In the genomic region with DNA sequence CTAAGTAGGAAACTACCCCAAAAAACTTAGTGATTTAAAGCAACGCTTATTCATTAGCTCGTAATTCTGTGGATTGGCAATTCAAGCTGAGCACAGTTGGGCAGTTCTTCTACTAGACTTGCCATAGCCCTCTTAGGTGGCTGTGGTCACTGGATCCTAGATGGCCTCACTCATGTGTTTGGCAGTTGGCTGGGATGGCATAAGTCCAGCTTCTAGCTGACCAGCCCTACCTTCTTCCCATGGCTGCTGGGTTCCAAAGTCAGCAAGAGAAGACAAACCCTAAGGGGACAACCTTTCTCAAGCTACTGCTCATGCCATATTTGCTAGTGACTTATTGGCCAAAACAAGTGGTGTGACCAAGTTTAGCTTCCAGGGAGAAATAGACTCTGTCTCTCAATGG, we compare ENCODE assay signal across 29 cellular contexts.
DNase-seq lines count a peak whose midpoint lies in the region; TF ChIP-seq lines count a peak whose summit lies in the region.
"Had no signal": no experiment of that assay in that cellular context is flagged by ENCODE, and none has a peak within 500 bp of the region (broad histone marks: within the 10 kb centered on the region; RNA-seq: fewer than 3 reads in every experiment).

No MANE protein-coding gene starts in this region.

- POLR2A ChIA-PET in MCF 10A (lab: Yijun Ruan, JAX), result interaction anchor here (0.6 to 0.9 kb wide), 2 partner anchors 18 to 181 kb away, joined by 3 read pairs; no protein-coding TSS in a partner anchor

- H3K27ac ChIP-seq in breast epithelium (peak overlapping the region in 1 of 2 donors; percentile 67), esophagus muscularis mucosa (replicated peaks in 1 of 4) (no peak overlapping the region), mesenchymal stem cell (ENCODE audit: low read length, poor library complexity, severe bottlenecking) (no peak overlapping the region), transverse colon (peak overlapping the region in 3 of 4 donors; percentile 29 to 47 (median 45))
- H3K27ac ChIP-seq: VCaP had no signal

- no peak overlapping the region for H3K23ac ChIP-seq in mesenchymal stem cell (ENCODE audit: low read length in 2 of 2)

- H3K4me3 ChIP-seq in breast epithelium (no peak overlapping the region), esophagus muscularis mucosa (no peak overlapping the region), mesenchymal stem cell (ENCODE audit: insufficient read depth in 1 of 2, low read depth in 1 of 2, low read length in 2 of 2) (no peak overlapping the region), transverse colon (no peak overlapping the region)

- no peak overlapping the region for H3K27ac Mint-ChIP-seq in MCF 10A (ENCODE audit: low read depth, unreplicated experiment)
- H3K27ac Mint-ChIP-seq in T-helper 2 cell treated with Interferon-gamma antibody and Interleukin-4, amounts not matched to agents 5 μg/mL and 100 μg/mL, for 36 hours, result no peak overlapping the region
- H3K27ac Mint-ChIP-seq: activated CD4-positive, alpha-beta T cell treated with anti-CD3 and anti-CD28 coated beads for 36 hours; activated T-helper 2 cell treated with anti-CD3 and anti-CD28 coated beads, Interferon-gamma antibody, Interleukin-2, Interleukin-4, amounts not matched to agents 10 μg/mL and 5 μg/mL and 100 μg/mL, durations not matched to agents 14 hours and 24 hours and 36 hours; CD4-positive, CD25-positive, alpha-beta regulatory T cell; stimulated activated memory B cell treated with anti-CD40 and anti-IgM and Interleukin-4, amounts not matched to agents 10 μg/mL and 1 μg/mL and 100 μg/mL, for 72 hours had no signal

- TF ChIP-seq CTCF in MCF 10A (IDR thresholded peaks at IDR 0.05; ENCODE audit: unreplicated experiment) (no peak), breast epithelium (IDR thresholded peaks at IDR 0.05) (no peak), esophagus muscularis mucosa (IDR thresholded peaks at IDR 0.05) (no peak), transverse colon (IDR thresholded peaks at IDR 0.05) (no peak)

- 97% methylated on average over 2 of the region's 2 CpGs for WGBS in esophagus muscularis mucosa
- 97% methylated on average over 2 of the region's 2 CpGs for WGBS in mesenchymal stem cell
- WGBS in transverse colon (ENCODE audit: low coverage in 1 of 2), 2 donors, result 87% methylated on average over 2 of the region's 2 CpGs; no CpG with 5 or more reads in 1 of the 2 donors

- TF ChIP-seq EP300 in esophagus muscularis mucosa (IDR thresholded peaks at IDR 0.05) (no peak), transverse colon (IDR thresholded peaks at IDR 0.05; ENCODE audit: low read depth) (no peak)

- H2BK5ac ChIP-seq in mesenchymal stem cell (ENCODE audit: low read depth, low read length, poor library complexity, severe bottlenecking), result no peak overlapping the region

- peak overlapping the region; percentile 25 to 89 for H3K18ac ChIP-seq in mesenchymal stem cell (ENCODE audit: low read depth in 1 of 2, low read length in 2 of 2)

- no peaks in the 10 kb centered on the region for H3K79me1 ChIP-seq in mesenchymal stem cell (replicated peaks; ENCODE audit: low read length, poor library complexity, severe bottlenecking)

- peak overlapping the region; percentile 8 for H4K91ac ChIP-seq in mesenchymal stem cell (ENCODE audit: low read length)

- DNase-seq in MCF 10A (ENCODE audit: unreplicated experiment) (peak; percentile 28), breast epithelium (ENCODE audit: low spot score in 2 of 2) (no peak), esophagus muscularis mucosa (ENCODE audit: extremely low spot score) (peak; percentile 80), mesenchymal stem cell (no peak), transverse colon (no peak), G401 (ENCODE audit: low spot score) (no peak), KG1 (lab: John Stamatoyannopoulos, UW) (no peak)
- DNase-seq in T-helper 2 cell treated with Interferon-gamma antibody and Interleukin-4, amounts not matched to agents 5 μg/mL and 100 μg/mL, for 36 hours (ENCODE audit: low spot score), result no peak
- DNase-seq: activated CD4-positive, alpha-beta T cell treated with anti-CD3 and anti-CD28 coated beads for 36 hours; activated CD8-positive, alpha-beta memory T cell treated with anti-CD3 and anti-CD28 coated beads for 24 hours; activated naive CD4-positive, alpha-beta T cell treated with anti-CD3 and anti-CD28 coated beads, Interleukin-2, amount 50 U/mL, for 16 hours; activated T-cell treated with anti-CD3 and anti-CD28 coated beads for 4 hours; AML-193; amniotic stem cell; brain microvascular endothelial cell; CD4-positive, CD25-positive, alpha-beta regulatory T cell; effector CD4-positive, alpha-beta T cell; KBM-7; MM.1S; NCI-H2029 treated with DMSO at 0.1 percent for 48 hours; NCI-H524 treated with DMSO at 0.1 percent for 48 hours; PC-3; posterior cingulate gyrus; SHP77 treated with DMSO at 0.1 percent for 48 hours; substantia nigra; T-helper 9 cell had no signal

- no TSS peak for BruUV-seq in MCF 10A (replicated peaks; lab: Mats Ljungman, UMichigan)

- no peaks in the 10 kb centered on the region for H3K36me3 Mint-ChIP-seq in MCF 10A (ENCODE audit: insufficient read depth, unreplicated experiment)
- H3K36me3 Mint-ChIP-seq in T-helper 2 cell treated with Interferon-gamma antibody and Interleukin-4, amounts not matched to agents 5 μg/mL and 100 μg/mL, for 36 hours (ENCODE audit: low read depth), result no peaks in the 10 kb centered on the region
- H3K36me3 Mint-ChIP-seq: CD4-positive, CD25-positive, alpha-beta regulatory T cell; stimulated activated memory B cell treated with anti-CD40 and anti-IgM and Interleukin-4, amounts not matched to agents 10 μg/mL and 1 μg/mL and 100 μg/mL, for 72 hours had no signal

- intact Hi-C loops in MCF 10A (cut with micrococcal nuclease) (no loop called here), breast epithelium (cut with DNase I; ENCODE audit: low total_unique reads) (no loop called here), esophagus muscularis mucosa (cut with DNase I) (no loop called here), transverse colon (cut with DNase I; ENCODE audit: low total_unique reads) (no loop called here)

- no peak overlapping the region for H3K9ac ChIP-seq in mesenchymal stem cell (ENCODE audit: low read length)

- CTCF ChIA-PET in MCF 10A (lab: Yijun Ruan, JAX), result interaction anchor here (0.9 to 1.4 kb wide), 4 partner anchors 111 to 295 kb away, joined by 3 to 5 read pairs (median 4); no protein-coding TSS in a partner anchor

- H3K4me1 ChIP-seq in breast epithelium, result no peaks in the 10 kb centered on the region
- H3K4me1 ChIP-seq in esophagus muscularis mucosa, result peaks cover 0 to 3% (median 0%) of the 10 kb centered on the region in 4 donors
- peaks cover 14% of the 10 kb centered on the region for H3K4me1 ChIP-seq in mesenchymal stem cell (ENCODE audit: control insufficient read depth, insufficient read depth, low read depth, low read length)
- H3K4me1 ChIP-seq in transverse colon, result peaks cover 0 to 6% (median 0%) of the 10 kb centered on the region in 4 donors

- H3K27me3 ChIP-seq in breast epithelium (no peaks in the 10 kb centered on the region), esophagus muscularis mucosa (no peaks in the 10 kb centered on the region), mesenchymal stem cell (ENCODE audit: control insufficient read depth in 1 of 2, insufficient read depth in 1 of 2, low read length in 2 of 2) (no peaks in the 10 kb centered on the region), transverse colon (no peaks in the 10 kb centered on the region)
- H3K27me3 ChIP-seq: brain microvascular endothelial cell had no signal

- peak overlapping the region; percentile 87 to 100 for H2BK12ac ChIP-seq in mesenchymal stem cell (ENCODE audit: low read length in 2 of 2)

- peaks cover 40% of the 10 kb centered on the region for H3K4me1 Mint-ChIP-seq in MCF 10A (ENCODE audit: insufficient read depth, unreplicated experiment)
- H3K4me1 Mint-ChIP-seq in T-helper 2 cell treated with Interferon-gamma antibody and Interleukin-4, amounts not matched to agents 5 μg/mL and 100 μg/mL, for 36 hours (ENCODE audit: low read depth), result no peaks in the 10 kb centered on the region
- H3K4me1 Mint-ChIP-seq: activated CD4-positive, alpha-beta T cell treated with anti-CD3 and anti-CD28 coated beads for 36 hours; CD4-positive, CD25-positive, alpha-beta regulatory T cell; stimulated activated memory B cell treated with anti-CD40 and anti-IgM and Interleukin-4, amounts not matched to agents 10 μg/mL and 1 μg/mL and 100 μg/mL, for 72 hours had no signal

- TF ChIP-seq POLR2A in breast epithelium (IDR thresholded peaks at IDR 0.05), result no peak
- no peak for TF ChIP-seq POLR2A in esophagus muscularis mucosa (IDR thresholded peaks at IDR 0.05; ENCODE audit: low read depth)
- no peak for TF ChIP-seq POLR2A in transverse colon (IDR thresholded peaks at IDR 0.05)

- no peak overlapping the region for H2BK15ac ChIP-seq in mesenchymal stem cell (ENCODE audit: low read depth, poor library complexity, severe bottlenecking)

- no peaks in the 10 kb centered on the region for H3K27me3 Mint-ChIP-seq in MCF 10A (ENCODE audit: insufficient read depth, unreplicated experiment)
- peaks cover 6% of the 10 kb centered on the region for H3K27me3 Mint-ChIP-seq in T-helper 2 cell treated with Interferon-gamma antibody and Interleukin-4, amounts not matched to agents 5 μg/mL and 100 μg/mL, for 36 hours (ENCODE audit: low read depth)

- no peak overlapping the region for H3K4me3 Mint-ChIP-seq in MCF 10A (ENCODE audit: unreplicated experiment)
- no peak overlapping the region for H3K4me3 Mint-ChIP-seq in T-helper 2 cell treated with Interferon-gamma antibody and Interleukin-4, amounts not matched to agents 5 μg/mL and 100 μg/mL, for 36 hours
- H3K4me3 Mint-ChIP-seq: activated CD4-positive, alpha-beta T cell treated with anti-CD3 and anti-CD28 coated beads for 36 hours; CD4-positive, CD25-positive, alpha-beta regulatory T cell; stimulated activated memory B cell treated with anti-CD40 and anti-IgM and Interleukin-4, amounts not matched to agents 10 μg/mL and 1 μg/mL and 100 μg/mL, for 72 hours had no signal

- H2AFZ ChIP-seq in mesenchymal stem cell (ENCODE audit: low read depth, low read length), result no peak overlapping the region

- peak overlapping the region in 1 of 2 experiments; percentile 97 for H3K4ac ChIP-seq in mesenchymal stem cell (ENCODE audit: low read depth in 1 of 2, low read length in 2 of 2)

- H3K4me2 ChIP-seq in mesenchymal stem cell (ENCODE audit: low read length, poor library complexity, severe bottlenecking), result no peak overlapping the region

- no peaks in the 10 kb centered on the region for H3K9me3 Mint-ChIP-seq in MCF 10A (ENCODE audit: unreplicated experiment)
- H3K9me3 Mint-ChIP-seq in T-helper 2 cell treated with Interferon-gamma antibody and Interleukin-4, amounts not matched to agents 5 μg/mL and 100 μg/mL, for 36 hours, result no peaks in the 10 kb centered on the region
- H3K9me3 Mint-ChIP-seq: activated T-helper 2 cell treated with anti-CD3 and anti-CD28 coated beads, Interferon-gamma antibody, Interleukin-2, Interleukin-4, amounts not matched to agents 10 μg/mL and 5 μg/mL and 100 μg/mL, durations not matched to agents 14 hours and 24 hours and 36 hours; stimulated activated memory B cell treated with anti-CD40 and anti-IgM and Interleukin-4, amounts not matched to agents 10 μg/mL and 1 μg/mL and 100 μg/mL, for 72 hours had no signal

- peak overlapping the region; percentile 91 for H4K8ac ChIP-seq in mesenchymal stem cell (ENCODE audit: low read length)

- no peaks in the 10 kb centered on the region for H3K9me3 ChIP-seq in breast epithelium
- no peaks in the 10 kb centered on the region for H3K9me3 ChIP-seq in esophagus muscularis mucosa
- no peaks in the 10 kb centered on the region for H3K9me3 ChIP-seq in mesenchymal stem cell (ENCODE audit: control insufficient read depth, low read length)
- no peaks in the 10 kb centered on the region for H3K9me3 ChIP-seq in transverse colon

- in situ Hi-C loops in transverse colon (cut with MboI; ENCODE audit: low pct_ligation_motif_present in 1 of 4, low pct_unique_long_range_greater_than_20kb in 1 of 4, low sequenced_read_pairs in 3 of 4) (no loop called here), G401 (cut with HindIII; ENCODE audit: low sequenced_read_pairs) (no loop called here)

- no peak overlapping the region for H2AK5ac ChIP-seq in mesenchymal stem cell (ENCODE audit: low read length, severe bottlenecking)

- H3K14ac ChIP-seq in mesenchymal stem cell (ENCODE audit: low read length in 2 of 2), result no peak overlapping the region

- H2BK120ac ChIP-seq in mesenchymal stem cell (ENCODE audit: low read depth, low read length), result no peak overlapping the region

- H3K36me3 ChIP-seq in breast epithelium (no peaks in the 10 kb centered on the region), esophagus muscularis mucosa (no peaks in the 10 kb centered on the region), mesenchymal stem cell (ENCODE audit: control insufficient read depth in 1 of 2, insufficient read depth in 2 of 2, low read depth in 1 of 2, low read length in 2 of 2) (no peaks in the 10 kb centered on the region), transverse colon (no peaks in the 10 kb centered on the region)
- H3K36me3 ChIP-seq: brain microvascular endothelial cell had no signal

Comparison
In these comparisons a context has a peak if more than half of its experiments do, and no peak if none do; other contexts are left out.
1. DNase-seq: peak in MCF 10A (single experiment) and esophagus muscularis mucosa (single experiment); none in breast epithelium (0 of 2), mesenchymal stem cell (single experiment), transverse colon (single experiment), G401 (single experiment), KG1 (single experiment) and T-helper 2 cell treated with Interferon-gamma antibody and Interleukin-4, amounts not matched to agents 5 μg/mL and 100 μg/mL, for 36 hours (single experiment).
2. H3K27ac ChIP-seq: peak in transverse colon (3 of 4); none in esophagus muscularis mucosa (0 of 4) and mesenchymal stem cell (single experiment).